In genomic region chr2:235594041-235594440, GRCh38 we compare ENCODE assay signal across 7 cellular contexts.
DNase-seq lines count a peak whose midpoint lies in the region; ATAC-seq, FAIRE-seq and TF ChIP-seq lines count a peak whose summit lies in the region.

No MANE protein-coding gene starts in this region.

- peak; percentile 49 for TF ChIP-seq CTCF in GM13977 (IDR thresholded peaks at IDR 0.05; ENCODE audit: extremely low read depth, insufficient read depth, missing control alignments)

- no peak for TF ChIP-seq POLR2A in GM18505 (IDR thresholded peaks at IDR 0.05; ENCODE audit: borderline replicate concordance, extremely low read depth, insufficient read depth, insufficient read length)

- no peak for ATAC-seq in GM18505 (IDR thresholded peaks at IDR 0.05; ENCODE audit: unreplicated experiment)

- in situ Hi-C loops in GM13977 (cut with MboI; ENCODE audit: low pct_unique_long_range_greater_than_20kb, low sequenced_read_pairs, unreplicated experiment), result loop anchor here (25.0 kb wide), 1 partner anchor 457 kb away; no protein-coding TSS in a partner anchor

- FAIRE-seq in frontal cortex (lab: Jason Lieb, UNC), result peak; percentile 87

- peak; percentile 59 for DNase-seq in GM13977 (ENCODE audit: low spot score)
- DNase-seq in NCI-H1930 (lab: John Stamatoyannopoulos, UW), result peak; percentile 33 to 35
- peak; percentile 91 for DNase-seq in SW480 (ENCODE audit: low spot score)
- DNase-seq in frontal cortex (ENCODE audit: low spot score in 2 of 2), result peak; percentile 52 to 62
- peak; percentile 55 for DNase-seq in retina
- DNase-seq in activated CD4-positive, alpha-beta T cell treated with anti-CD3 and anti-CD28 coated beads for 1 hour, result no peak
